In genomic region chr21:34993521-34993921, GRCh38 we compare ENCODE assay signal across 7 cellular contexts. TPM values are rescaled to one million over a fixed set of nuclear protein-coding genes. Genes with fewer than 3 reads are reported as not detected.
DNase-seq lines count a peak whose midpoint lies in the region; ATAC-seq, FAIRE-seq and TF ChIP-seq lines count a peak whose summit lies in the region.
"Not testable (repeated sequence)": the region's sequence is repeated elsewhere in the genome, so short reads cannot be mapped to it uniquely, and the experiment has no call there.

No MANE protein-coding gene starts in this region.

- not testable (repeated sequence) for TF ChIP-seq POLR2A in K562 (conservative IDR thresholded peaks at IDR 0.05); endothelial cell of umbilical vein (IDR thresholded peaks at IDR 0.05; ENCODE audit: low read depth, low read length); HepG2 (IDR thresholded peaks at IDR 0.05; ENCODE audit: insufficient read depth in 1 of 2, low read depth in 2 of 2, low read length in 2 of 2)

- not testable (repeated sequence) for H3K4me2 ChIP-seq in DND-41 (ENCODE audit: insufficient read depth, low read length); H9 (ENCODE audit: insufficient read depth, insufficient read length, low read length); K562 (ENCODE audit: insufficient read depth, low read length); endothelial cell of umbilical vein (ENCODE audit: insufficient read depth, low read length); HepG2 (ENCODE audit: low read depth, low read length)

- H4K91ac ChIP-seq in H9 (ENCODE audit: insufficient read length, low read depth, low read length) = not testable (repeated sequence)

- H2AK5ac ChIP-seq in H9 (ENCODE audit: insufficient read length, low read length) = not testable (repeated sequence)

- H3K23me2 ChIP-seq in H9 (ENCODE audit: insufficient read length, low read depth, low read length, poor library complexity, severe bottlenecking) = not testable (repeated sequence)

- H3K27ac Mint-ChIP-seq in H9 = not testable (repeated sequence)

- not testable (repeated sequence) for H2BK120ac ChIP-seq in H9 (ENCODE audit: low read depth, low read length, poor library complexity, severe bottlenecking)

- not testable (repeated sequence) for H2BK5ac ChIP-seq in H9 (ENCODE audit: insufficient read length, low read length)

- WGBS in H9 (ENCODE audit: extremely low coverage, insufficient read length, low lambda C conversion rate) = no CpG with 5 or more reads among the region's 3 CpGs
- 70% methylated on average over 3 of the region's 3 CpGs for WGBS in K562 (ENCODE audit: insufficient coverage, low coverage, missing lambda C conversion rate)
- WGBS in HepG2 (ENCODE audit: low lambda C conversion rate) = 91% methylated on average over 3 of the region's 3 CpGs

- dilution Hi-C loops in endothelial cell of umbilical vein (cut with MboI; ENCODE audit: extremely low pct_ligation_motif_present, low sequenced_read_pairs) = not testable (repeated sequence)

- H3K27me3 Mint-ChIP-seq in H9 (ENCODE audit: low read depth) = peaks cover 16% of the 10 kb centered on the region

- FAIRE-seq in K562 (lab: Jason Lieb, UNC) (peak; percentile 83), endothelial cell of umbilical vein (lab: Jason Lieb, UNC) (peak; percentile 71), HepG2 (lab: Jason Lieb, UNC) (peak; percentile 36)

- not testable (repeated sequence) for TF ChIP-seq CTCF in DND-41 (IDR thresholded peaks at IDR 0.05; ENCODE audit: borderline replicate concordance, extremely low read depth, low read length, poor library complexity, severe bottlenecking); H9 (conservative IDR thresholded peaks at IDR 0.05); K562 (IDR thresholded peaks at IDR 0.05 in 2 of 3, conservative IDR thresholded peaks at IDR 0.05 in 1 of 3; ENCODE audit: insufficient read depth in 2 of 3, low read depth in 1 of 3, low read length in 3 of 3); endothelial cell of umbilical vein (IDR thresholded peaks at IDR 0.05; ENCODE audit: extremely low read depth in 1 of 2, insufficient read depth in 1 of 2, low read depth in 1 of 2, low read length in 2 of 2); HepG2 (CRISPR knock-in tag; IDR thresholded peaks at IDR 0.05)

- not testable (repeated sequence) for H3K4me3 ChIP-seq in DND-41 (ENCODE audit: low read depth in 1 of 2, low read length in 2 of 2); K562; endothelial cell of umbilical vein (replicated peaks in 1 of 3; ENCODE audit: insufficient read depth in 1 of 3, low read depth in 1 of 3, low read length in 3 of 3); HepG2 (replicated peaks in 1 of 3; ENCODE audit: insufficient read depth in 1 of 3, low read depth in 2 of 3, low read length in 3 of 3); skeletal muscle tissue (ENCODE audit: low read length in 3 of 3)

- not testable (repeated sequence) for H2BK15ac ChIP-seq in H9 (ENCODE audit: low read depth, low read length)

- H3K4me1 Mint-ChIP-seq in H9 = not testable (repeated sequence)

- TF ChIP-seq RAD21 in K562 (CRISPR knock-in tag; conservative IDR thresholded peaks at IDR 0.05 in 1 of 2, IDR thresholded peaks at IDR 0.05 in 1 of 2); HepG2 (CRISPR knock-in tag; IDR thresholded peaks at IDR 0.05): not testable (repeated sequence)

- peak overlapping the region; percentile 47 for H3K18ac ChIP-seq in H9 (ENCODE audit: insufficient read length, low read depth, low read length)

- in situ Hi-C loops in K562 (cut with MboI); HepG2 (cut with HindIII; ENCODE audit: extremely low pct_ligation_motif_present, low pct_unique_long_range_greater_than_20kb): not testable (repeated sequence)

- H2BK20ac ChIP-seq in H9 (ENCODE audit: low read depth, low read length, poor library complexity, severe bottlenecking) = not testable (repeated sequence)

- not testable (repeated sequence) for H3K36me3 Mint-ChIP-seq in H9 (ENCODE audit: insufficient read depth in 1 of 3, low read depth in 3 of 3)

- H3K4me3 Mint-ChIP-seq in H9 = not testable (repeated sequence)

- ATAC-seq in DND-41 (ENCODE audit: insufficient read depth, low read depth); K562; HepG2: not testable (repeated sequence)

- not testable (repeated sequence) for DNase-seq in DND-41; H9; K562 (ENCODE audit: extremely low read depth in 1 of 4, low spot score in 3 of 4); endothelial cell of umbilical vein (ENCODE audit: low read depth, low spot score); HepG2 (ENCODE audit: low spot score)
- DNase-seq in RPMI7951 (ENCODE audit: low read depth) = peak; percentile 44

- H3K79me1 ChIP-seq in H9 (ENCODE audit: insufficient read depth, low read depth, low read length, poor library complexity, severe bottlenecking) = not testable (repeated sequence)

- H4K5ac ChIP-seq in H9 (ENCODE audit: insufficient read length, low read depth, low read length) = not testable (repeated sequence)

- peaks cover 84% of the 10 kb centered on the region for H4K20me1 ChIP-seq in DND-41 (ENCODE audit: insufficient read depth, low read length)
- not testable (repeated sequence) for H4K20me1 ChIP-seq in H9 (ENCODE audit: control insufficient read depth, insufficient read depth, insufficient read length); K562 (replicated peaks; ENCODE audit: control insufficient read depth, insufficient read depth, low read length); endothelial cell of umbilical vein (replicated peaks; ENCODE audit: control insufficient read depth, extremely low read depth, insufficient read depth, low read length); HepG2 (ENCODE audit: insufficient read depth, low read length)

- TF ChIP-seq EP300 in K562 (IDR thresholded peaks at IDR 0.05; ENCODE audit: low read length); HepG2 (IDR thresholded peaks at IDR 0.05; ENCODE audit: low read depth in 2 of 2, low read length in 2 of 2); HepG2 (CRISPR knock-in tag; IDR thresholded peaks at IDR 0.05; ENCODE audit: borderline replicate concordance): not testable (repeated sequence)

- H3K9ac ChIP-seq in DND-41 (ENCODE audit: low read depth, low read length); H9 (ENCODE audit: extremely low read depth, insufficient read length, low read length); K562 (ENCODE audit: insufficient read depth in 1 of 2, low read depth in 2 of 2, low read length in 2 of 2); endothelial cell of umbilical vein (replicated peaks; ENCODE audit: extremely low read depth, insufficient read depth, low read length); HepG2 (ENCODE audit: insufficient read depth, low read depth, low read length); skeletal muscle tissue (ENCODE audit: low read depth in 1 of 3, low read length in 3 of 3): not testable (repeated sequence)

- not testable (repeated sequence) for H3T11ph ChIP-seq in H9 (ENCODE audit: low read length)

- H3K56ac ChIP-seq in H9 (ENCODE audit: insufficient read length, low read depth, low read length) = not testable (repeated sequence)

- POLR2A ChIA-PET in K562 (lab: Yijun Ruan, JAX); endothelial cell of umbilical vein (lab: Charles Lee); HepG2 (lab: Yijun Ruan, JAX): not testable (repeated sequence)

- not testable (repeated sequence) for H3K23ac ChIP-seq in H9 (ENCODE audit: insufficient read length, low read depth, low read length)

- not testable (repeated sequence) for H3K9me3 ChIP-seq in DND-41 (ENCODE audit: insufficient read depth, low read length, severe bottlenecking); H9 (ENCODE audit: control insufficient read depth, low read depth, low read length); K562 (replicated peaks; ENCODE audit: control insufficient read depth, insufficient read depth, low read depth, low read length); endothelial cell of umbilical vein (replicated peaks; ENCODE audit: control insufficient read depth, insufficient read depth, low read length); HepG2 (ENCODE audit: low read length); skeletal muscle tissue (ENCODE audit: control insufficient read depth in 3 of 3, low read length in 3 of 3)

- H3K27ac ChIP-seq in DND-41 (ENCODE audit: low read length) = peak overlapping the region; percentile 5; the same call in 1 of the 2 replicates
- not testable (repeated sequence) for H3K27ac ChIP-seq in H9 (ENCODE audit: insufficient read length, low read depth, low read length); endothelial cell of umbilical vein (ENCODE audit: insufficient read depth, low read depth, low read length); HepG2 (ENCODE audit: extremely low read length, insufficient read depth, low read length)
- H3K27ac ChIP-seq in K562 (ENCODE audit: extremely low read depth, low read depth, low read length) = peak overlapping the region; percentile 7; the same call in 1 of the 3 replicates
- peak overlapping the region; percentile 26 for H3K27ac ChIP-seq in skeletal muscle tissue (ENCODE audit: low read depth, low read length)

- peaks cover 100% of the 10 kb centered on the region for H3K79me2 ChIP-seq in DND-41 (ENCODE audit: insufficient read depth, low read length)
- H3K79me2 ChIP-seq in H9 (ENCODE audit: insufficient read depth, low read length); K562 (ENCODE audit: control insufficient read depth, insufficient read depth, low read length); endothelial cell of umbilical vein (ENCODE audit: control insufficient read depth, insufficient read depth, low read length); HepG2 (ENCODE audit: insufficient read depth, low read length): not testable (repeated sequence)

- not testable (repeated sequence) for H3K14ac ChIP-seq in H9 (ENCODE audit: insufficient read depth, low read length)

- peak overlapping the region; percentile 36 for H4K8ac ChIP-seq in H9 (replicated peaks; ENCODE audit: insufficient read length, low read depth, low read length)

- peaks cover 81% of the 10 kb centered on the region for H3K36me3 ChIP-seq in DND-41 (ENCODE audit: insufficient read depth, low read length)
- H3K36me3 ChIP-seq in K562 (ENCODE audit: control insufficient read depth, insufficient read depth, low read length); endothelial cell of umbilical vein (ENCODE audit: control insufficient read depth in 2 of 2, extremely low read depth in 1 of 2, insufficient read depth in 2 of 2, low read length in 2 of 2); HepG2 (replicated peaks in 1 of 2; ENCODE audit: control insufficient read depth in 1 of 2, insufficient read depth in 2 of 2, low read length in 2 of 2); skeletal muscle tissue (ENCODE audit: control insufficient read depth in 3 of 3, insufficient read depth in 3 of 3, low read length in 3 of 3): not testable (repeated sequence)

- CTCF ChIA-PET in K562 (lab: Yijun Ruan, JAX; ENCODE audit: low intra/inter-chr PET ratio); HepG2 (lab: Yijun Ruan, JAX; ENCODE audit: low intra/inter-chr PET ratio, low total read pairs): not testable (repeated sequence)
- CTCF ChIA-PET in endothelial cell of umbilical vein (lab: Charles Lee) = interaction anchor here (1.7 kb wide), 1 partner anchor 10 kb away, joined by 6 read pairs; no protein-coding TSS in a partner anchor

- not testable (repeated sequence) for H2BK12ac ChIP-seq in H9 (ENCODE audit: insufficient read length, low read depth, low read length)

- not testable (repeated sequence) for H3K27me3 ChIP-seq in DND-41 (ENCODE audit: insufficient read depth, low read length, poor library complexity); H9 (ENCODE audit: insufficient read depth, low read length); K562 (ENCODE audit: control insufficient read depth in 2 of 2, insufficient read depth in 2 of 2, low read length in 2 of 2); HepG2 (ENCODE audit: control insufficient read depth in 1 of 2, insufficient read depth in 2 of 2, low read length in 2 of 2); skeletal muscle tissue (ENCODE audit: control insufficient read depth in 3 of 3, insufficient read depth in 3 of 3, low read length in 3 of 3)
- H3K27me3 ChIP-seq in endothelial cell of umbilical vein (ENCODE audit: control insufficient read depth in 2 of 2, insufficient read depth in 2 of 2, low read length in 2 of 2) = peaks cover 11 to 14% of the 10 kb centered on the region in 2 experiments

- BruUV-seq in K562 (replicated peaks; lab: Mats Ljungman, UMichigan); endothelial cell of umbilical vein (replicated peaks; lab: Mats Ljungman, UMichigan); HepG2 (replicated peaks; lab: Mats Ljungman, UMichigan): not testable (repeated sequence)

- H3K4me1 ChIP-seq in DND-41 (ENCODE audit: insufficient read depth, low read length) = peaks cover 36% of the 10 kb centered on the region
- H3K4me1 ChIP-seq in H9 (ENCODE audit: insufficient read depth, low read length); endothelial cell of umbilical vein (ENCODE audit: control insufficient read depth, extremely low read depth, insufficient read depth, low read length): not testable (repeated sequence)
- H3K4me1 ChIP-seq in K562 (replicated peaks in 1 of 2; ENCODE audit: control insufficient read depth in 2 of 2, insufficient read depth in 2 of 2, low read length in 2 of 2) = peaks cover 47 to 71% of the 10 kb centered on the region in 2 experiments
- H3K4me1 ChIP-seq in HepG2 (ENCODE audit: insufficient read depth, low read length) = peaks cover 25% of the 10 kb centered on the region
- peaks cover 6 to 32% (median 24%) of the 10 kb centered on the region in 3 donors for H3K4me1 ChIP-seq in skeletal muscle tissue (ENCODE audit: control insufficient read depth in 3 of 3, insufficient read depth in 3 of 3, low read length in 3 of 3)

- not testable (repeated sequence) for H3K4ac ChIP-seq in H9 (ENCODE audit: low read depth, low read length)

- intact Hi-C loops in K562 (cut with micrococcal nuclease); endothelial cell of umbilical vein (cut with micrococcal nuclease); HepG2 (cut with micrococcal nuclease; ENCODE audit: unreplicated experiment): not testable (repeated sequence)

- H2AFZ ChIP-seq in DND-41 (ENCODE audit: low read depth, low read length); H9 (ENCODE audit: low read length); K562 (ENCODE audit: low read depth, low read length); endothelial cell of umbilical vein (ENCODE audit: low read depth, low read length); HepG2 (ENCODE audit: low read length): not testable (repeated sequence)

- not testable (repeated sequence) for H3K9me1 ChIP-seq in K562 (ENCODE audit: control insufficient read depth, insufficient read depth, low read length); endothelial cell of umbilical vein (replicated peaks; ENCODE audit: control insufficient read depth, extremely low read depth, insufficient read depth, low read length)

- not testable (repeated sequence) for H3K9me3 Mint-ChIP-seq in H9

RNA-seq across cellular contexts. Expression of gene RUNX1, which starts 55.6 kb away (rescaled TPM):
- total RNA-seq in H9 (2021) (0.59 and 0.72 TPM in 2 replicates), K562 (2014; rRNA removed) (20.8 and 27.3 TPM in 2 replicates), K562 (2014; rRNA removed; fragmentation: Illumina TruSeq; extraction: Trizol) (13.8 TPM in 2 replicates), K562 (2015; rRNA removed; fragmentation: Illumina TruSeq; extraction: Trizol) (8.8 and 9.8 TPM in 2 replicates), K562 (2021) (62.2 and 68.6 TPM in 2 replicates), endothelial cell of umbilical vein (17.9 and 23.9 TPM in 2 replicates), HepG2 (2016; rRNA removed; fragmentation: Illumina TruSeq; extraction: Trizol) (4.4 and 5.4 TPM in 2 replicates), skeletal muscle tissue (7.8 TPM)
- total RNA-seq in RPMI7951 (2014; rRNA removed; shearing (Covaris generic)) = 6.5 and 13.8 TPM in 2 replicates
- 167 and 196 TPM in 2 replicates for total RNA-seq in K562 (2011; cell fraction: chromatin; rRNA removed; ENCODE audit: low replicate concordance)
- 104 and 114 TPM in 2 replicates for total RNA-seq in K562 (2011; cell fraction: nucleolus; rRNA removed)
- total RNA-seq in K562 (2011; cell fraction: nucleoplasm; rRNA removed) = 135 and 188 TPM in 2 replicates
- polyA plus RNA-seq in K562 (2011; rRNA removed) (15.9 and 17.8 TPM in 2 replicates), K562 (2014; fragmentation: Illumina TruSeq; extraction: Trizol) (22.7 and 26.7 TPM in 2 replicates), K562 (2014; fragmentation: Nextera tagmentation; extraction: Ambion mirVana) (1 to 10 TPM; 2.2 to 4.5 TPM), K562 (2014; rRNA removed) (20.1 and 30.6 TPM in 2 replicates), endothelial cell of umbilical vein (4.6 and 5.1 TPM in 2 replicates), HepG2 (2011; rRNA removed) (5.8 and 6.4 TPM in 2 replicates)
- polyA plus RNA-seq in K562 (2011; cell fraction: cytosol; rRNA removed) = 7.6 and 12.6 TPM in 2 replicates
- 50.6 and 80.8 TPM in 2 replicates for polyA plus RNA-seq in K562 (2011; cell fraction: nucleus; rRNA removed)
- polyA plus RNA-seq in K562 (2012) = 19.4 and 60.9 TPM in 2 replicates
- 29.0 and 39.2 TPM in 2 replicates for polyA minus RNA-seq in K562 (2011; rRNA and poly(A)+ RNA removed)
- polyA minus RNA-seq in K562 (2011; cell fraction: cytosol; rRNA and poly(A)+ RNA removed) = 10.4 and 28.6 TPM in 2 replicates
- 119 and 149 TPM in 2 replicates for polyA minus RNA-seq in K562 (2011; cell fraction: nucleus; rRNA and poly(A)+ RNA removed)
- polyA plus RNA-seq in endothelial cell of umbilical vein (2011; cell fraction: cytosol; rRNA removed) = 5.7 and 6.5 TPM in 2 replicates
- polyA plus RNA-seq in endothelial cell of umbilical vein (2011; cell fraction: nucleus; rRNA removed) = 17.8 and 19.5 TPM in 2 replicates
- polyA plus RNA-seq in endothelial cell of umbilical vein (2012) = 16.6 and 18.5 TPM in 2 replicates
- polyA minus RNA-seq in endothelial cell of umbilical vein = 12.7 and 13.3 TPM in 2 replicates
- 4.9 TPM for polyA minus RNA-seq in endothelial cell of umbilical vein (2011; cell fraction: cytosol; rRNA and poly(A)+ RNA removed)
- polyA minus RNA-seq in endothelial cell of umbilical vein (2011; cell fraction: nucleus; rRNA and poly(A)+ RNA removed) = 61.4 and 67.8 TPM in 2 replicates
- 2.4 and 2.8 TPM in 2 replicates for total RNA-seq in HepG2 (2016; cell fraction: cytosol; rRNA removed; fragmentation: Illumina TruSeq; extraction: Trizol; ENCODE audit: low read depth)
- total RNA-seq in HepG2 (2016; cell fraction: insoluble cytoplasmic fraction; rRNA removed; fragmentation: Illumina TruSeq; extraction: Trizol) = 4.1 and 5.5 TPM in 2 replicates
- total RNA-seq in HepG2 (2016; cell fraction: membrane; rRNA removed; fragmentation: Illumina TruSeq; extraction: Trizol) = 5.1 and 5.5 TPM in 2 replicates
- 16.6 and 18.1 TPM in 2 replicates for total RNA-seq in HepG2 (2016; cell fraction: nucleus; rRNA removed; fragmentation: Illumina TruSeq; extraction: Trizol)
- polyA plus RNA-seq in HepG2 (2011; cell fraction: cytosol; rRNA removed) = 3.0 and 3.1 TPM in 2 replicates
- 18.7 and 27.2 TPM in 2 replicates for polyA plus RNA-seq in HepG2 (2011; cell fraction: nucleus; rRNA removed)
- 6.5 and 6.7 TPM in 2 replicates for polyA plus RNA-seq in HepG2 (2012)
- polyA plus RNA-seq in HepG2 (2016; cell fraction: cytosol; fragmentation: Illumina TruSeq; extraction: Trizol; ENCODE audit: low read depth) = 2.4 and 2.8 TPM in 2 replicates
- 7.5 and 8.8 TPM in 2 replicates for polyA plus RNA-seq in HepG2 (2016; cell fraction: insoluble cytoplasmic fraction; fragmentation: Illumina TruSeq; extraction: Trizol; ENCODE audit: low read depth)
- 5.2 and 5.9 TPM in 2 replicates for polyA plus RNA-seq in HepG2 (2016; cell fraction: membrane; fragmentation: Illumina TruSeq; extraction: Trizol; ENCODE audit: low read depth)
- polyA plus RNA-seq in HepG2 (2016; cell fraction: nucleus; fragmentation: Illumina TruSeq; extraction: Trizol; ENCODE audit: insufficient read depth, low read depth) = 13.0 and 13.3 TPM in 2 replicates
- 10.3 and 32.7 TPM in 2 replicates for polyA minus RNA-seq in HepG2 (2011; rRNA and poly(A)+ RNA removed; ENCODE audit: low replicate concordance)
- polyA minus RNA-seq in HepG2 (2011; cell fraction: cytosol; rRNA and poly(A)+ RNA removed) = 3.1 and 6.2 TPM in 2 replicates
- polyA minus RNA-seq in HepG2 (2011; cell fraction: nucleus; rRNA and poly(A)+ RNA removed) = 103 and 105 TPM in 2 replicates
